ENCODE assay signal across 17 cellular contexts in the genomic region with DNA sequence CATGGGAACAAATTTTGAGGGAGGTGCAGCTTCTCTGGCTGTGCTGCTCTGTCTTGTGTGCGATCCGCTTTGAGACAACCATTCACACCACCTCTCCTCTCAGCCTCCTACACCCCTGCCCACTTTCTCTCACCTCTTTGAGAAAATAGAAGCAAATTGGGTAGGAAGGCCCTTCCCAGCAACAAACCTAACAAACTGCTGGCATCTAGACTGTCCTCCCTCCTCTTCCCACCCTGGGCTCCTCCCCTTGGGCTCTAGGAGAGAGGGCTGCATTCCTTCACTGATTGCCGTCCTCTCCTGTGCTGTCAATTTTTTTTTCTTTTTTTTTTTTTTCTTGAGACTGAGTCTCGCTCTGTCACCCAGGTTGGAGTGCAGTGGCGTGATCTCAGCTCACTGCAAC. TPM values are rescaled to one million over a fixed set of nuclear protein-coding genes. Genes with fewer than 3 reads are reported as not detected.
DNase-seq lines count a peak whose midpoint lies in the region; ATAC-seq and TF ChIP-seq lines count a peak whose summit lies in the region.
"Had no signal": no experiment of that assay in that cellular context is flagged by ENCODE, and none has a peak within 500 bp of the region (broad histone marks: within the 10 kb centered on the region; RNA-seq: fewer than 3 reads in every experiment).

No MANE protein-coding gene starts in this region.

- TF ChIP-seq POLR2A in heart left ventricle (IDR thresholded peaks at IDR 0.05) (no peak), uterus (IDR thresholded peaks at IDR 0.05) (no peak)

- POLR2A ChIA-PET in naive thymus-derived CD4-positive, alpha-beta T cell (lab: Charles Lee) = interaction anchor here (0.6 to 4.7 kb wide), 11 partner anchors 10 to 149 kb away, joined by 3 to 63 read pairs (median 12); a partner anchor contains a TSS

- no peak for ATAC-seq in heart left ventricle
- ATAC-seq in naive thymus-derived CD4-positive, alpha-beta T cell = no peak
- no peak for ATAC-seq in HG03571 (IDR thresholded peaks at IDR 0.05; ENCODE audit: unreplicated experiment)
- ATAC-seq: left lobe of liver had no signal

- no peaks in the 10 kb centered on the region for H3K36me3 Mint-ChIP-seq in endothelial cell (ENCODE audit: low read depth, unreplicated experiment)
- H3K36me3 Mint-ChIP-seq in naive thymus-derived CD4-positive, alpha-beta T cell = peaks cover 4 to 22% (median 12%) of the 10 kb centered on the region in 5 donors

- intact Hi-C loops in left ventricle myocardium inferior (cut with micrococcal nuclease) = no loop called here
- intact Hi-C loops in heart left ventricle (cut with DNase I) = loop anchor here in 5 of 10 donors (5.0 to 10.0 kb wide), 4 partner anchors 37 to 155 kb away; a partner anchor contains a TSS
- intact Hi-C loops in naive thymus-derived CD4-positive, alpha-beta T cell (cut with micrococcal nuclease) = loop anchor here in 1 of 2 donors (2.0 kb wide), 2 partner anchors 59 to 157 kb away; a partner anchor contains a TSS
- intact Hi-C loops in uterus (cut with DNase I; ENCODE audit: low total_unique reads) = no loop called here

- DNase-seq in left ventricle myocardium inferior (no peak), heart left ventricle (no peak), endothelial cell (ENCODE audit: low spot score) (no peak), uterus (no peak), NCI-H446 (lab: John Stamatoyannopoulos, UW) (no peak)
- DNase-seq in naive thymus-derived CD4-positive, alpha-beta T cell = no peak
- no peak for DNase-seq in stimulated activated CD4-positive, alpha-beta T cell treated with anti-CD3 and anti-CD28 coated beads, Interleukin-2, amount 100 ng/mL, for 48 hours
- DNase-seq: activated gamma-delta T cell; CD4-positive, CD25-positive, alpha-beta regulatory T cell; DMS79 treated with DMSO at 0.1 percent for 48 hours; MG63; NCI-H1930; NCI-H510A; psoas muscle; T-helper 2 cell had no signal

- H3K27me3 Mint-ChIP-seq in endothelial cell (ENCODE audit: unreplicated experiment) = peaks cover 11% of the 10 kb centered on the region
- H3K27me3 Mint-ChIP-seq in naive thymus-derived CD4-positive, alpha-beta T cell = no peaks in the 10 kb centered on the region
- H3K27me3 Mint-ChIP-seq: CD4-positive, CD25-positive, alpha-beta regulatory T cell had no signal

- peak overlapping the region; percentile 61 for H3K27ac Mint-ChIP-seq in endothelial cell (ENCODE audit: unreplicated experiment)
- peak overlapping the region in 7 of 9 donors; percentile 9 to 79 (median 49) for H3K27ac Mint-ChIP-seq in naive thymus-derived CD4-positive, alpha-beta T cell

- H3K36me3 ChIP-seq in left ventricle myocardium inferior (peaks cover 34% of the 10 kb centered on the region), heart left ventricle (peaks cover 0 to 42% (median 36%) of the 10 kb centered on the region in 9 donors), uterus (no peaks in the 10 kb centered on the region)
- peaks cover 0 to 34% (median 8%) of the 10 kb centered on the region in 3 experiments for H3K36me3 ChIP-seq in naive thymus-derived CD4-positive, alpha-beta T cell (ENCODE audit: control insufficient read depth in 2 of 3, insufficient read depth in 3 of 3, low read length in 3 of 3)

- H3K27me3 ChIP-seq in left ventricle myocardium inferior (ENCODE audit: low read depth) (no peaks in the 10 kb centered on the region), heart left ventricle (no peaks in the 10 kb centered on the region), uterus (no peaks in the 10 kb centered on the region)
- no peaks in the 10 kb centered on the region for H3K27me3 ChIP-seq in naive thymus-derived CD4-positive, alpha-beta T cell (ENCODE audit: control insufficient read depth in 2 of 2, insufficient read depth in 2 of 2, low read length in 2 of 2)
- H3K27me3 ChIP-seq: MG63 had no signal

- peaks cover 2% of the 10 kb centered on the region for H3K4me1 Mint-ChIP-seq in endothelial cell (ENCODE audit: unreplicated experiment)
- H3K4me1 Mint-ChIP-seq in naive thymus-derived CD4-positive, alpha-beta T cell = peaks cover 8 to 17% (median 9%) of the 10 kb centered on the region in 7 donors

- H3K4me3 ChIP-seq in left ventricle myocardium inferior (no peak overlapping the region), heart left ventricle (no peak overlapping the region), uterus (no peak overlapping the region)
- H3K4me3 ChIP-seq in naive thymus-derived CD4-positive, alpha-beta T cell (ENCODE audit: low read length) = no peak overlapping the region
- H3K4me3 ChIP-seq: MG63, psoas muscle had no signal

- TF ChIP-seq CTCF in left ventricle myocardium inferior (IDR thresholded peaks at IDR 0.05; ENCODE audit: borderline replicate concordance) (no peak), heart left ventricle (IDR thresholded peaks at IDR 0.05) (no peak), endothelial cell (IDR thresholded peaks at IDR 0.05; ENCODE audit: unreplicated experiment) (no peak), uterus (IDR thresholded peaks at IDR 0.05) (no peak)

- H3K9me3 ChIP-seq in left ventricle myocardium inferior (replicated peaks) (no peaks in the 10 kb centered on the region), heart left ventricle (no peaks in the 10 kb centered on the region), uterus (no peaks in the 10 kb centered on the region)
- H3K9me3 ChIP-seq in naive thymus-derived CD4-positive, alpha-beta T cell (ENCODE audit: control insufficient read depth in 2 of 3, low read length in 3 of 3) = no peaks in the 10 kb centered on the region
- H3K9me3 ChIP-seq: MG63, psoas muscle had no signal

- WGBS in heart left ventricle, 4 donors = 63 to 74% (median 66%) methylated on average over 5 of the region's 5 CpGs

- peaks cover 16% of the 10 kb centered on the region for H3K4me1 ChIP-seq in left ventricle myocardium inferior
- peaks cover 0 to 7% (median 0%) of the 10 kb centered on the region in 12 donors for H3K4me1 ChIP-seq in heart left ventricle
- H3K4me1 ChIP-seq in naive thymus-derived CD4-positive, alpha-beta T cell (ENCODE audit: control insufficient read depth in 2 of 2, insufficient read depth in 2 of 2, low read length in 2 of 2) = peaks cover 0 to 7% of the 10 kb centered on the region in 2 donors
- H3K4me1 ChIP-seq in uterus = no peaks in the 10 kb centered on the region
- H3K4me1 ChIP-seq: psoas muscle had no signal

- H3K27ac ChIP-seq in left ventricle myocardium inferior (replicated peaks) (peak overlapping the region; percentile 5), heart left ventricle (no peak overlapping the region), uterus (peak overlapping the region; percentile 27 to 60)
- no peak overlapping the region for H3K27ac ChIP-seq in naive thymus-derived CD4-positive, alpha-beta T cell (ENCODE audit: low read depth, low read length)
- H3K27ac ChIP-seq: psoas muscle had no signal

- CTCF ChIA-PET in naive thymus-derived CD4-positive, alpha-beta T cell (lab: Charles Lee) = interaction anchor here (1.1 to 5.2 kb wide), 10 partner anchors 17 to 153 kb away, joined by 3 to 108 read pairs (median 8); a partner anchor contains a TSS

- H3K4me3 Mint-ChIP-seq in endothelial cell (ENCODE audit: unreplicated experiment) = no peak overlapping the region
- H3K4me3 Mint-ChIP-seq in naive thymus-derived CD4-positive, alpha-beta T cell = no peak overlapping the region
- H3K4me3 Mint-ChIP-seq: CD4-positive, CD25-positive, alpha-beta regulatory T cell had no signal

- H3K9me3 Mint-ChIP-seq in endothelial cell (ENCODE audit: unreplicated experiment) = no peaks in the 10 kb centered on the region
- H3K9me3 Mint-ChIP-seq in naive thymus-derived CD4-positive, alpha-beta T cell = peaks cover 0 to 6% (median 0%) of the 10 kb centered on the region in 11 donors
- H3K9me3 Mint-ChIP-seq: CD4-positive, CD25-positive, alpha-beta regulatory T cell had no signal

RNA-seq across cellular contexts. Expression of a gene that starts 13.5 kb away (rescaled TPM):
- 68.6 TPM for total RNA-seq in left ventricle myocardium inferior
- 100 to 1,000 TPM in 2 of 9 donors, 10 to 100 TPM in 7; 57.5 to 143 (median 76.3) TPM for total RNA-seq in heart left ventricle
- polyA plus RNA-seq in heart left ventricle = 100 to 1,000 TPM in 1 of 2 donors, 10 to 100 TPM in 1; 64.2 to 106 TPM
- 85.0 TPM for total RNA-seq in endothelial cell (ENCODE audit: unreplicated experiment)
- 10 to 100 TPM; 36.5 to 92.0 (median 69.9) TPM for total RNA-seq in naive thymus-derived CD4-positive, alpha-beta T cell
- polyA plus RNA-seq in naive thymus-derived CD4-positive, alpha-beta T cell = 100 to 1,000 TPM in 1 of 2 donors, 10 to 100 TPM in 1; 96.3 to 127 TPM
- total RNA-seq in uterus = 10 to 100 TPM; 35.1 to 83.7 (median 59.1) TPM

RNA-seq across cellular contexts. Expression of a gene that starts 29.2 kb away (rescaled TPM):
- total RNA-seq in left ventricle myocardium inferior = 38.6 TPM
- 100 to 1,000 TPM in 1 of 9 donors, 10 to 100 TPM in 8; 33.1 to 140 (median 44.6) TPM for total RNA-seq in heart left ventricle
- polyA plus RNA-seq in heart left ventricle = 10 to 100 TPM; 32.9 to 50.6 TPM
- total RNA-seq in endothelial cell (ENCODE audit: unreplicated experiment) = 2.0 TPM
- total RNA-seq in naive thymus-derived CD4-positive, alpha-beta T cell = 100 to 1,000 TPM; 130 to 221 (median 150) TPM
- 100 to 1,000 TPM; 118 to 183 TPM for polyA plus RNA-seq in naive thymus-derived CD4-positive, alpha-beta T cell
- 100 to 1,000 TPM in 1 of 4 donors, 10 to 100 TPM in 3; 38.4 to 132 (median 67.4) TPM for total RNA-seq in uterus

RNA-seq across cellular contexts. Expression of a gene that starts 33.6 kb away (rescaled TPM):
- total RNA-seq in left ventricle myocardium inferior = 12.9 TPM
- 10 to 100 TPM; 10.8 to 23.9 (median 12.6) TPM for total RNA-seq in heart left ventricle
- 10 to 100 TPM; 29.2 to 32.9 TPM for polyA plus RNA-seq in heart left ventricle
- 38.6 TPM for total RNA-seq in endothelial cell (ENCODE audit: unreplicated experiment)
- total RNA-seq in naive thymus-derived CD4-positive, alpha-beta T cell = 10 to 100 TPM; 17.5 to 42.0 (median 25.7) TPM
- 10 to 100 TPM; 54.0 to 62.6 TPM for polyA plus RNA-seq in naive thymus-derived CD4-positive, alpha-beta T cell
- 10 to 100 TPM; 36.1 to 85.0 (median 46.9) TPM for total RNA-seq in uterus

RNA-seq across cellular contexts. Expression of a gene that starts 37.5 kb away (rescaled TPM):
- total RNA-seq in left ventricle myocardium inferior (2.1 TPM), heart left ventricle (1 to 10 TPM in 5 of 9 donors, under 1 TPM in 3, not detected in 1; 0.38 to 1.8 (median 1.3) TPM), endothelial cell (ENCODE audit: unreplicated experiment) (15.0 TPM), uterus (10 to 100 TPM; 20.2 to 54.5 (median 28.0) TPM)
- polyA plus RNA-seq in heart left ventricle = 1 to 10 TPM in 1 of 2 donors, under 1 TPM in 1; 0.24 to 3.2 TPM
- total RNA-seq in naive thymus-derived CD4-positive, alpha-beta T cell = 1 to 10 TPM; 1.9 to 4.6 (median 2.8) TPM
- under 1 TPM in 1 of 2 donors, not detected in 1; 0.07 TPM for polyA plus RNA-seq in naive thymus-derived CD4-positive, alpha-beta T cell

RNA-seq across cellular contexts. Expression of a gene that starts 43.2 kb away (rescaled TPM):
- 77.6 TPM for total RNA-seq in left ventricle myocardium inferior
- total RNA-seq in heart left ventricle = 100 to 1,000 TPM in 2 of 9 donors, 10 to 100 TPM in 7; 58.9 to 137 (median 74.0) TPM
- 100 to 1,000 TPM in 1 of 2 donors, 10 to 100 TPM in 1; 63.2 to 188 TPM for polyA plus RNA-seq in heart left ventricle
- 407 TPM for total RNA-seq in endothelial cell (ENCODE audit: unreplicated experiment)
- 100 to 1,000 TPM; 192 to 424 (median 259) TPM for total RNA-seq in naive thymus-derived CD4-positive, alpha-beta T cell
- polyA plus RNA-seq in naive thymus-derived CD4-positive, alpha-beta T cell = 10 to 100 TPM; 36.9 to 44.5 TPM
- 100 to 1,000 TPM in 1 of 4 donors, 10 to 100 TPM in 3; 32.8 to 200 (median 67.5) TPM for total RNA-seq in uterus

Comparison
In these comparisons a context has a peak if more than half of its experiments do, and no peak if none do; other contexts are left out.
1. H3K27ac ChIP-seq: peak in left ventricle myocardium inferior (single experiment) and uterus (2 of 2); none in heart left ventricle (0 of 12) and naive thymus-derived CD4-positive, alpha-beta T cell (single experiment).
2. RNA of a gene that starts 29.2 kb away (total RNA-seq): 130 to 221 TPM in naive thymus-derived CD4-positive, alpha-beta T cell, 38.4 to 132 TPM in uterus, 33.1 to 140 TPM in heart left ventricle and 38.6 TPM in left ventricle myocardium inferior (single experiment); 2.0 TPM in endothelial cell (single experiment); every median in the first group is over 10 times any median in the second.